2 cellular contexts compared by ENCODE assay signal in the genomic region with DNA sequence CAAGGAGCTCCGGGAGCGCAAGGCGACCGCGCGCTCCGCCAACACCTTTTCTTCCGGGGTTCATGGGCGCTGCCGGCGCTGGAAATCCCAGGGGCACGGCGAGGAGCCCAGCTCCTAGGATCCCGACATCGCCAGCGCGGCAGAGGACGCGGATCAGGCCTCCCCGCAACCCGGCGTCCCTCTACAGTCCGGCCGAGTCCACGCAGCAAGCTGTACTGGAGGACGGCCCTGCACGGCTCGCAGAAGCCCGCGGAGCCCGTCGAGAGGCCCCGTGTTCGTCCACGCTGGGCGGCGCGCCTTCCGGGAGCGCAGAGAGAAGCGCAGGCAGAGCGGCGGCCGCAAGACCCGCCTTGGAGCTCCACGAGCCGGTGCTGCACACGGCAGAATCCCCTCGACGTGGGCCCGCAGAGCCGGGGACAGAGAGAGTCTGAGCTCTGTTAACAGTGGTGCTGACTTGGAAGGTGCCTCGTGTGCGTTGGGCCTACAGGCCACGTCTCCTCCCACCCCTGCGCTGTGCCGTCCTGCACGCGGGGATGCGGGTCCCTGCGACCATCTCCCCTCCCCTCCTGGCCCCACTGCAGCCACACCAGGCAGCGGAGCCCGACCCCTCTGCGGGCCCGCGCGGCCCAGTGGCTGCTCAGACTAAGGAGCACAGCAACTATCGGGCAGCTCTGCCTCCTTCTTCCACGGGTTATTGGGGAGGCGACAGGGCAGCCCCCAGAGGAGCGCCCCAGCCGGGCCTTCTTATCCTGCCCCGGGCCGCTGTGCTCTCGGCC.
TF ChIP-seq lines count a peak whose summit lies in the region.

No MANE protein-coding gene starts in this region.

TF ChIP-seq in H1, 55 proteins besides CTCF, POLR2A, EP300 and RAD21:
- TF ChIP-seq E2F6 (IDR thresholded peaks at IDR 0.05) (peak; percentile 25), SIN3A (conservative IDR thresholded peaks at IDR 0.05 in 1 of 2, IDR thresholded peaks at IDR 0.05 in 1 of 2; ENCODE audit: low read depth in 1 of 2, low read length in 2 of 2) (no peak), ASH2L (IDR thresholded peaks at IDR 0.05; ENCODE audit: low read length) (no peak), JUND (IDR thresholded peaks at IDR 0.05; ENCODE audit: low read length) (no peak), BCL11A (IDR thresholded peaks at IDR 0.05; ENCODE audit: low read depth in 2 of 2, low read length in 2 of 2) (no peak), MAX (IDR thresholded peaks at IDR 0.05) (peak; percentile 64; the same call in 1 of the 2 replicates), CHD2 (IDR thresholded peaks at IDR 0.05; ENCODE audit: low read length) (no peak), EZH2 (IDR thresholded peaks at IDR 0.05; ENCODE audit: low read depth, low read length, severe bottlenecking) (no peak), BRCA1 (IDR thresholded peaks at IDR 0.05; ENCODE audit: low read depth, low read length) (no peak), KDM4A (IDR thresholded peaks at IDR 0.05; ENCODE audit: low read depth, low read length, severe bottlenecking) (peak; percentile 9), ATF3 (IDR thresholded peaks at IDR 0.05; ENCODE audit: insufficient read depth, low read depth, low read length) (no peak), MAFK (IDR thresholded peaks at IDR 0.05; ENCODE audit: low read depth, low read length) (no peak), CREB1 (IDR thresholded peaks at IDR 0.05) (no peak)

TF ChIP-seq in HepG2, 621 proteins besides CTCF, POLR2A, EP300 and RAD21:
- TF ChIP-seq ZNF331 (CRISPR knock-in tag; IDR thresholded peaks at IDR 0.05) (no peak), ZBTB38 (CRISPR knock-in tag; IDR thresholded peaks at IDR 0.05) (0 out of 2 replicates have a peak, but pooled peaks have one; percentile 15), ZNF569 (CRISPR knock-in tag; IDR thresholded peaks at IDR 0.05; ENCODE audit: borderline replicate concordance) (no peak), ZNF160 (CRISPR knock-in tag; IDR thresholded peaks at IDR 0.05) (no peak), RBM22 (optimal IDR thresholded peaks at IDR 0.05; ENCODE audit: low read length) (no peak)
TF ChIP-seq in HepG2: peak in this region for 1.
